ENCODE assay signal across 1 cellular context in genomic region chr19:2209408-2209807, GRCh38.
TF ChIP-seq lines count a peak whose summit lies in the region.

No MANE protein-coding gene starts in this region.

TF ChIP-seq in K562, 482 proteins besides CTCF, POLR2A, EP300 and RAD21:
- TF ChIP-seq POLR2G (IDR thresholded peaks at IDR 0.05; ENCODE audit: low read depth, low read length) (peak; percentile 38; the same call in 1 of the 2 replicates), FOXK2 (conservative IDR thresholded peaks at IDR 0.05 in 1 of 2, IDR thresholded peaks at IDR 0.05 in 1 of 2; ENCODE audit: low read depth in 2 of 2) (no peak), RBBP5 (IDR thresholded peaks at IDR 0.05; ENCODE audit: borderline replicate concordance, insufficient read depth, low read length, poor library complexity, severe bottlenecking) (no peak), CHCHD3 (CRISPR knock-in tag; IDR thresholded peaks at IDR 0.05) (no peak)
